In genomic region chr1:155207578-155208405, GRCh38 we compare ENCODE assay signal across 8 cellular contexts. TPM values are rescaled to one million over a fixed set of nuclear protein-coding genes. Genes with fewer than 3 reads are reported as not detected.
DNase-seq lines count a peak whose midpoint lies in the region; ATAC-seq and TF ChIP-seq lines count a peak whose summit lies in the region.

Gene THBS3, minus strand, starts transcription at chr1:155207897. Its CDS starts 21 bp downstream, at chr1:155207876.

- peak within 1 kb of the TSS; percentile 89 for H3K9ac ChIP-seq in SK-N-MC (ENCODE audit: insufficient read length)

- TF ChIP-seq CTCF in AG10803 (conservative IDR thresholded peaks at IDR 0.05; ENCODE audit: low read length) = no peak
- TF ChIP-seq CTCF in HEK293 (tag by site-specific recombination; IDR thresholded peaks at IDR 0.05) = no peak
- no peak for TF ChIP-seq CTCF in mucosa of descending colon (IDR thresholded peaks at IDR 0.05)

- ATAC-seq in mucosa of descending colon (peak; percentile 10), GM18861 (IDR thresholded peaks at IDR 0.05; ENCODE audit: unreplicated experiment) (no peak)

- TF ChIP-seq POLR2A in erythroblast (IDR thresholded peaks at IDR 0.05; ENCODE audit: low read length) = no peak

- H3K36me3 ChIP-seq in HEK293 (ENCODE audit: control insufficient read depth in 2 of 2, insufficient read depth in 1 of 2, low read length in 2 of 2) (peaks cover 0 to 23% of the 10 kb centered on the region in 2 experiments; a peak in 1 of 3 replicates), SK-N-MC (ENCODE audit: insufficient read depth, low read length) (no peaks in the 10 kb centered on the region), mucosa of descending colon (ENCODE audit: low read depth) (no peaks in the 10 kb centered on the region)

- H3K4me3 ChIP-seq in AG10803 (ENCODE audit: low read length) (peak within 1 kb of the TSS; percentile 100), HEK293 (ENCODE audit: low read depth, low read length) (peak within 1 kb of the TSS; percentile 98), SK-N-MC (peak within 1 kb of the TSS; percentile 95), mucosa of descending colon (peak within 1 kb of the TSS; percentile 78)

- CTCF ChIA-PET in HEK293 (lab: Yijun Ruan, JAX) = interaction anchor here (0.6 to 3.6 kb wide), 28 partner anchors 8 to 477 kb away, joined by 3 to 28 read pairs (median 4); partner anchors contain the start of genes CLK2, KRTCAP2 and TRIM46

- intact Hi-C loops in mucosa of descending colon (cut with DNase I, micrococcal nuclease) = no loop called here

- POLR2A ChIA-PET in HEK293 (lab: Yijun Ruan, JAX) = interaction anchor here (0.7 to 1.8 kb wide), 7 partner anchors 11 to 54 kb away, joined by 3 to 8 read pairs (median 5); partner anchors contain the start of genes KRTCAP2 and SCAMP3

- H3K9me3 ChIP-seq in HEK293 (ENCODE audit: control insufficient read depth, insufficient read depth, low read depth, low read length) (no peaks in the 10 kb centered on the region), SK-N-MC (ENCODE audit: low read depth, low read length) (no peaks in the 10 kb centered on the region), mucosa of descending colon (no peaks in the 10 kb centered on the region)

- DNase-seq in AG10803 (ENCODE audit: low read depth) (peak; percentile 37), SK-N-MC (ENCODE audit: low read depth, low spot score) (no peak), epithelial cell of prostate (ENCODE audit: low read depth, low spot score) (no peak), mucosa of descending colon (peak in 2 of 3 donors; percentile 38 to 65), ureter (ENCODE audit: low spot score) (peak; percentile 65), erythroblast (lab: John Stamatoyannopoulos, UW) (no peak)

- H3K4me1 ChIP-seq in HEK293 (ENCODE audit: control insufficient read depth, insufficient read depth, low read length) (peaks cover 4% of the 10 kb centered on the region), mucosa of descending colon (ENCODE audit: low read depth) (peaks cover 20% of the 10 kb centered on the region)

- H3K27ac ChIP-seq in HEK293 (ENCODE audit: extremely low read depth, low read depth, low read length) (peak within 1 kb of the TSS; percentile 86; the same call in 1 of the 2 replicates), SK-N-MC (0 out of 2 replicates have a peak within 1 kb of the TSS, but pooled peaks have one; percentile 36), epithelial cell of prostate (peak within 1 kb of the TSS; percentile 76)

TF ChIP-seq in HEK293, 187 proteins besides CTCF, POLR2A, EP300 and RAD21:
- peak; percentile 78 for TF ChIP-seq HIC1 (tag by site-specific recombination; IDR thresholded peaks at IDR 0.05)
- TF ChIP-seq ZNF837 (tag by site-specific recombination; IDR thresholded peaks at IDR 0.05) = no peak
- 0 out of 2 replicates have a peak, but pooled peaks have one; percentile 2 for TF ChIP-seq SP2 (tag by site-specific recombination; IDR thresholded peaks at IDR 0.05)
- TF ChIP-seq OSR2 (tag by site-specific recombination; IDR thresholded peaks at IDR 0.05) = peak; percentile 49
- no peak for TF ChIP-seq ZNF521 (tag by site-specific recombination; IDR thresholded peaks at IDR 0.05)
- TF ChIP-seq ZNF398 (tag by site-specific recombination; IDR thresholded peaks at IDR 0.05) = peak; percentile 49; the same call in 1 of the 2 replicates
- no peak for TF ChIP-seq ZNF350 (tag by site-specific recombination; IDR thresholded peaks at IDR 0.05)
- TF ChIP-seq GLIS1 (tag by site-specific recombination; IDR thresholded peaks at IDR 0.05) = peak; percentile 51
- 0 out of 2 replicates have a peak, but pooled peaks have one; percentile 20 for TF ChIP-seq IKZF3 (tag by site-specific recombination; IDR thresholded peaks at IDR 0.05)
- TF ChIP-seq ZNF530 (tag by site-specific recombination; IDR thresholded peaks at IDR 0.05; ENCODE audit: low read depth) = no peak
- peak; percentile 28; the same call in 1 of the 2 replicates for TF ChIP-seq ZIC2 (tag by site-specific recombination; IDR thresholded peaks at IDR 0.05)

RNA-seq across cellular contexts. Expression of gene THBS3, which starts in this region (rescaled TPM):
- total RNA-seq in mucosa of descending colon (10 to 100 TPM; 22.4 to 35.9 (median 33.9) TPM), ureter (54.6 TPM)

Comparison
In these comparisons a context has a peak if more than half of its experiments do, and no peak if none do; other contexts are left out.
1. DNase-seq: peak in AG10803 (single experiment), mucosa of descending colon (2 of 3) and ureter (single experiment); none in SK-N-MC (single experiment), epithelial cell of prostate (single experiment) and erythroblast (0 of 2).
2. H3K27ac ChIP-seq: peak in every context shown above with its lines; median percentile 86 in HEK293; 76 in epithelial cell of prostate; 36 in SK-N-MC.
3. Peak in every context shown above with its lines, with median percentiles within 50 percentile points of each other: H3K4me3 ChIP-seq.